22 cellular contexts compared by ENCODE assay signal in genomic region chr16:57118461-57119084, GRCh38.
"Had no signal": no experiment of that assay in that cellular context is flagged by ENCODE, and none has a peak within 500 bp of the region (broad histone marks: within the 10 kb centered on the region; RNA-seq: fewer than 3 reads in every experiment).

No MANE protein-coding gene starts in this region.

- H3K4me1 ChIP-seq: foreskin keratinocyte had no signal

- H3K27ac Mint-ChIP-seq: dendritic cell treated with granulocyte-macrophage colony-stimulating factor and Interleukin-4, amounts not matched to agents 40 ng/mL and 50 ng/mL, for 4 days; stimulated activated naive B cell treated with anti-CD40 and anti-IgM and Interleukin-4, amounts not matched to agents 10 μg/mL and 1 μg/mL and 100 μg/mL, for 72 hours; stimulated activated naive CD8-positive, alpha-beta T cell treated with anti-CD3 and anti-CD28 coated beads, Interleukin-15, amount 100 ng/mL, for 72 hours; type B pancreatic cell had no signal

- H3K27me3 Mint-ChIP-seq: dendritic cell treated with granulocyte-macrophage colony-stimulating factor and Interleukin-4, amounts not matched to agents 40 ng/mL and 50 ng/mL, for 4 days; naive B cell; stimulated activated naive B cell treated with anti-CD40 and anti-IgM and Interleukin-4, amounts not matched to agents 10 μg/mL and 1 μg/mL and 100 μg/mL, for 72 hours; stimulated activated naive CD8-positive, alpha-beta T cell treated with anti-CD3 and anti-CD28 coated beads, Interleukin-15, amount 100 ng/mL, for 72 hours; type B pancreatic cell had no signal

- H3K27ac ChIP-seq: foreskin keratinocyte, hepatocyte, neutrophil, right atrium auricular region, sigmoid colon, skin epidermis had no signal

- H3K4me3 ChIP-seq: hepatocyte, right atrium auricular region, sigmoid colon, skin epidermis had no signal

- H3K9me3 ChIP-seq: neutrophil, right atrium auricular region, sigmoid colon had no signal

- FAIRE-seq: colon, endothelial cell of umbilical vein, kidney, urothelium cell line had no signal

- H3K27me3 ChIP-seq: foreskin keratinocyte, hepatocyte, neutrophil, right atrium auricular region, sigmoid colon had no signal

- DNase-seq: erythroblast; foreskin keratinocyte; head of caudate nucleus; kidney; mesendoderm; naive B cell; posterior cingulate gyrus; sigmoid colon; stimulated activated CD4-positive, alpha-beta T cell treated with anti-CD3 and anti-CD28 coated beads, Interleukin-2, amount 100 ng/mL, for 24 hours; stimulated activated CD4-positive, alpha-beta T cell treated with anti-CD3 and anti-CD28 coated beads, Interleukin-4, amount 100 ng/mL, for 4 hours; stimulated activated naive B cell treated with anti-CD40 and anti-IgM and Interleukin-4, amounts not matched to agents 10 μg/mL and 1 μg/mL and 100 μg/mL, for 72 hours; stimulated activated naive CD8-positive, alpha-beta T cell treated with anti-CD3 and anti-CD28 coated beads, Interleukin-15, amount 100 ng/mL, for 72 hours had no signal

- ATAC-seq: foreskin keratinocyte; stimulated activated naive B cell treated with anti-CD40 and anti-IgM and Interleukin-4, amounts not matched to agents 10 μg/mL and 1 μg/mL and 100 μg/mL, for 72 hours; stimulated activated naive CD8-positive, alpha-beta T cell treated with anti-CD3 and anti-CD28 coated beads, Interleukin-15, amount 100 ng/mL, for 72 hours had no signal

- H3K4me3 Mint-ChIP-seq: dendritic cell treated with granulocyte-macrophage colony-stimulating factor and Interleukin-4, amounts not matched to agents 40 ng/mL and 50 ng/mL, for 4 days; nephron; stimulated activated naive B cell treated with anti-CD40 and anti-IgM and Interleukin-4, amounts not matched to agents 10 μg/mL and 1 μg/mL and 100 μg/mL, for 72 hours; stimulated activated naive CD8-positive, alpha-beta T cell treated with anti-CD3 and anti-CD28 coated beads, Interleukin-15, amount 100 ng/mL, for 72 hours; type B pancreatic cell had no signal

- H3K9me3 Mint-ChIP-seq: dendritic cell treated with granulocyte-macrophage colony-stimulating factor and Interleukin-4, amounts not matched to agents 40 ng/mL and 50 ng/mL, for 4 days; naive B cell; nephron; stimulated activated naive B cell treated with anti-CD40 and anti-IgM and Interleukin-4, amounts not matched to agents 10 μg/mL and 1 μg/mL and 100 μg/mL, for 72 hours; stimulated activated naive CD8-positive, alpha-beta T cell treated with anti-CD3 and anti-CD28 coated beads, Interleukin-15, amount 100 ng/mL, for 72 hours; type B pancreatic cell had no signal

- H3K36me3 Mint-ChIP-seq: naive B cell had no signal
